11 cellular contexts compared by ENCODE assay signal in the genomic region with DNA sequence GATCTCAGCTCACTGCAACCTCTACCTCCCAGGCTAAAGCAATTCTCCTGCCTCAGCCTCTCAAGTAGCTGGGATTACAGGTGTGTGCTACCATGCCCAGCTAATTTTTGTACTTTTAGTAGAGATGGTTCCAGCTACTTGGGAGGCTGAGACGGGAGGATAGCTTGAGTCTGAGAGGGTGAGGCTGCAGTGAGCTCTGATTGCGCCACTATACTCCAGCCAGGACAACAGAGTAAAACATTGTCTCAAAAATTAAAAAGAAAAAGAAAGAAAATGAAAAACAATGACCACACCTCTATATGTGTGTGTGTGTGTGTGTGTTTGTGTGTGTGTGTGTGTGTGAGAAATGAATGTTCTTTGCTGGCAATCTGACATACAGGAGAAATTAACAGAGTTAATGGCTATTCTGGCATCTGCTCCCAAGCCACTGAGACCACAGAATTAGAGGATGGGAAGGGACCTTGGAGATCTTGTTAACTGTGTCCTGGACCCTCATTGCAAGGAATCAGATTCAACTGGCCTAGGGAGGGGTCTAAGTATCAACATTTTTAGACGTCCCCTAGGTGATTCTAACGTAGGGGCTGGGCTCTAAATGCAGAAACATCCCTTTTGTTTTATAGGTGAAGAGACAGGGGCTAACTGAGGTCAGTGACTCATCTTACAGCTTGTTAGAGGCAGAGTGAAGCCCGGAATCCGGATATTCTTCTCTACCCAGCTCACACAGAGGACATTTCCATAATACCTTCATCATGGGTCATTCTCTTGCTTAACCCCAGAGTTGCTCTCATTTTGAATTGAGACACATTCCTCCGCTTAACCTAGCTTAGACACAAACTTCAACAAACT. TPM values are rescaled to one million over a fixed set of nuclear protein-coding genes. Genes with fewer than 3 reads are reported as not detected.
DNase-seq lines count a peak whose midpoint lies in the region; ATAC-seq and TF ChIP-seq lines count a peak whose summit lies in the region.
"Had no signal": no experiment of that assay in that cellular context is flagged by ENCODE, and none has a peak within 500 bp of the region (broad histone marks: within the 10 kb centered on the region; RNA-seq: fewer than 3 reads in every experiment).

No MANE protein-coding gene starts in this region.

- DNase-seq in AG09309 (ENCODE audit: low read depth), result peak; percentile 85
- DNase-seq in amniotic epithelial cell (ENCODE audit: low read depth), result peak; percentile 99
- DNase-seq in iPS-NIHi7 (ENCODE audit: extremely low spot score), result peak; percentile 79
- no peak for DNase-seq in activated T-cell treated with anti-CD3 and anti-CD28 coated beads, Interleukin-2, amount 50 U/mL, for 48 hours
- no peak for DNase-seq in progenitor cell of endocrine pancreas (ENCODE audit: low spot score, unreplicated experiment)
- DNase-seq: activated CD4-positive, alpha-beta T cell treated with anti-CD3 and anti-CD28 coated beads for 1 hour; left lung; NCI-H2107 had no signal

- no peak overlapping the region for H3K27ac Mint-ChIP-seq in progenitor cell of endocrine pancreas

- H3K36me3 ChIP-seq in HUES64 (ENCODE audit: insufficient read depth, low read length), result no peaks in the 10 kb centered on the region
- H3K36me3 ChIP-seq: left lung had no signal

- no peaks in the 10 kb centered on the region for H3K9me3 ChIP-seq in HUES64 (ENCODE audit: insufficient read depth, low read depth, low read length)
- H3K9me3 ChIP-seq: left lung had no signal

- H3K27ac ChIP-seq in HUES64 (ENCODE audit: low read depth, low read length), result peak overlapping the region; percentile 93
- H3K27ac ChIP-seq: left lung had no signal

- no peak overlapping the region for H3K4me3 ChIP-seq in AG09309 (ENCODE audit: control insufficient read depth, low read depth, low read length)
- peak overlapping the region; percentile 31 for H3K4me3 ChIP-seq in HUES64 (ENCODE audit: low read length)
- H3K4me3 ChIP-seq: left lung had no signal

- H3K27me3 Mint-ChIP-seq in progenitor cell of endocrine pancreas, result peaks cover 11% of the 10 kb centered on the region

- WGBS in HUES64, result 17% methylated on average over 6 of the region's 7 CpGs

- no peaks in the 10 kb centered on the region for H3K27me3 ChIP-seq in HUES64 (ENCODE audit: insufficient read depth, low read length)
- H3K27me3 ChIP-seq: left lung had no signal

- H3K4me1 Mint-ChIP-seq in progenitor cell of endocrine pancreas (ENCODE audit: low read depth), result peaks cover 17% of the 10 kb centered on the region

- H3K36me3 Mint-ChIP-seq in progenitor cell of endocrine pancreas (ENCODE audit: insufficient read depth), result no peaks in the 10 kb centered on the region

- no peaks in the 10 kb centered on the region for H3K9me3 Mint-ChIP-seq in progenitor cell of endocrine pancreas (ENCODE audit: low read depth)

- H3K4me1 ChIP-seq in HUES64 (ENCODE audit: insufficient read depth, low read length), result peaks cover 28% of the 10 kb centered on the region

- H3K9ac ChIP-seq in HUES64 (ENCODE audit: low read depth, low read length), result no peak overlapping the region

- ATAC-seq in GM21526 (IDR thresholded peaks at IDR 0.05; ENCODE audit: low FRiP score, unreplicated experiment) (no peak), GM19463 (IDR thresholded peaks at IDR 0.05; ENCODE audit: unreplicated experiment) (no peak)
- ATAC-seq: left lung had no signal

- H3K4me3 Mint-ChIP-seq in progenitor cell of endocrine pancreas (ENCODE audit: low read depth), result no peak overlapping the region

- TF ChIP-seq CTCF in AG09309 (IDR thresholded peaks at IDR 0.05; ENCODE audit: control insufficient read depth, insufficient read depth, low read depth, low read length, missing control alignments) (no peak), progenitor cell of endocrine pancreas (IDR thresholded peaks at IDR 0.05; ENCODE audit: unreplicated experiment) (no peak)

RNA-seq across cellular contexts. Expression of gene MARCHF10, which starts 16.4 kb away (rescaled TPM):
- not detected for polyA plus RNA-seq in HUES64 (2013, experiment 1 of 2)
- polyA plus RNA-seq in HUES64 (2013, experiment 2 of 2), result 0.38 TPM
- not detected in 2 replicates for total RNA-seq in progenitor cell of endocrine pancreas

Comparison
In these comparisons a context has a peak if more than half of its experiments do, and no peak if none do; other contexts are left out.
1. DNase-seq: peak in AG09309 (single experiment), amniotic epithelial cell (single experiment) and iPS-NIHi7 (single experiment); none in activated T-cell treated with anti-CD3 and anti-CD28 coated beads, Interleukin-2, amount 50 U/mL, for 48 hours (0 of 2) and progenitor cell of endocrine pancreas (single experiment).